ENCODE assay signal across 10 cellular contexts in the genomic region with DNA sequence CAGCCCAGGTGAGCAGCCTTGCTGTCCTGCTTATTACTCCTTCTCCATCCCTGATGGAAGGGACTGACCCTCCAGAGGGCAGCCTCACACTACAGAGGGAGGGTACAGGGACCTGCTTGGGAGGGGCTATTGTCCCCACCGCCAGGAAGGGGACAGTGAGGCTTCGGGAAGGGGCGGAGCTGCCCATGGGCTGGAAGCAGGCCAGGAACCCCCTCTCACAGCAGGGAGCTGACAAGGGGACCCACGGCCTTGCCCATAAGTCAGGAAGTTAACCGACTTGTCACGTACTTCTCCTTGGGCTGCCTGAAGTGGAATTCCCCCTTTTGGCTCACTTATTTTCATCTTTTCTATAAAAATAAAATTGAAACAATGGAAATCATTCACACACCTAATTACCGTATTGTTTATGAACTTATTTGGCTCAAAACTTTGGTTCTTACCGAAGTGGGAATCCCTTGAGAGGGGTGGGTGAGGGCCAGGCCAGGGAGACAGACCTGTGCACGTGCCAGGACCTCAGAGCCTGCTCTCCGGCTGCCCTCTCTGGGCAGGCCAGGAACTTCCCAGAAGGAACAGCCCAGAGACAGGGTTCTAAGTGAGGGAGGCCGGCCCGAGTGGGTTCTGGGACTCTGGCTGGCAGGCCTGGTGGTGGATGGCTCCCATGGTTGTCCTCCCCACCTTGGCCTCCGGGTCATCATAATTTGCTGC. TPM values are rescaled to one million over a fixed set of nuclear protein-coding genes. Genes with fewer than 3 reads are reported as not detected.
DNase-seq lines count a peak whose midpoint lies in the region; ATAC-seq, FAIRE-seq and TF ChIP-seq lines count a peak whose summit lies in the region.
"Had no signal": no experiment of that assay in that cellular context is flagged by ENCODE, and none has a peak within 500 bp of the region (broad histone marks: within the 10 kb centered on the region; RNA-seq: fewer than 3 reads in every experiment).

No MANE protein-coding gene starts in this region.

- peak; percentile 73 to 77 for TF ChIP-seq RAD21 in H1 (IDR thresholded peaks at IDR 0.05 in 1 of 2, conservative IDR thresholded peaks at IDR 0.05 in 1 of 2; ENCODE audit: low read depth in 2 of 2, low read length in 2 of 2)

- no peak overlapping the region for H2BK20ac ChIP-seq in H1 (ENCODE audit: low read length)

- TF ChIP-seq EP300 in H1 (IDR thresholded peaks at IDR 0.05; ENCODE audit: borderline replicate concordance in 1 of 2, low read depth in 2 of 2, low read length in 2 of 2): no peak

- no peak overlapping the region for H3K4me3 ChIP-seq in BLaER1 treated with 17β-estradiol and CSF1 and Interleukin-3, amounts not matched to agents 10 nM and 100 nM
- no peak overlapping the region for H3K4me3 ChIP-seq in KMS-11 (IDR thresholded peaks at IDR 0.05; ENCODE audit: insufficient read depth, low read depth, low read length)
- no peak overlapping the region for H3K4me3 ChIP-seq in H1 (ENCODE audit: extremely low read depth in 1 of 4, insufficient read depth in 2 of 4, low read depth in 3 of 4, low read length in 4 of 4)
- no peak overlapping the region for H3K4me3 ChIP-seq in muscle layer of duodenum (ENCODE audit: low read depth in 1 of 2, low read length in 2 of 2)

- H4K20me1 ChIP-seq in BLaER1 treated with 17β-estradiol and CSF1 and Interleukin-3, amounts not matched to agents 10 nM and 100 nM: no peaks in the 10 kb centered on the region
- H4K20me1 ChIP-seq in KMS-11 (ENCODE audit: insufficient read depth) (no peaks in the 10 kb centered on the region), H1 (replicated peaks in 1 of 2; ENCODE audit: control insufficient read depth in 1 of 2, insufficient read depth in 2 of 2, low read length in 2 of 2) (peaks cover 0 to 10% of the 10 kb centered on the region in 2 experiments)

- peaks cover 6% of the 10 kb centered on the region; the same call in 1 of the 2 replicates for H3K23me2 ChIP-seq in H1 (ENCODE audit: low read depth, low read length)

- H3K36me3 ChIP-seq in BLaER1 treated with 17β-estradiol and CSF1 and Interleukin-3, amounts not matched to agents 10 nM and 100 nM: no peaks in the 10 kb centered on the region
- H3K36me3 ChIP-seq in KMS-11 (ENCODE audit: insufficient read depth) (no peaks in the 10 kb centered on the region), H1 (ENCODE audit: control insufficient read depth in 2 of 4, insufficient read depth in 4 of 4, low read length in 3 of 4) (no peaks in the 10 kb centered on the region), muscle layer of duodenum (ENCODE audit: control insufficient read depth in 1 of 2, insufficient read depth in 2 of 2, low read length in 2 of 2) (no peaks in the 10 kb centered on the region)

- H3K4ac ChIP-seq in H1 (replicated peaks; ENCODE audit: insufficient read length, low read depth, low read length): no peak overlapping the region

- H2BK5ac ChIP-seq in H1 (ENCODE audit: low read depth, low read length): no peak overlapping the region

- H2BK15ac ChIP-seq in H1 (ENCODE audit: low read length): no peak overlapping the region

- H4K91ac ChIP-seq in H1 (replicated peaks; ENCODE audit: insufficient read length, low read length): no peak overlapping the region

- CTCF ChIA-PET in H1 (lab: Charles Lee; ENCODE audit: partially characterized antibody): interaction anchor here (0.8 to 2.8 kb wide), 14 partner anchors 8 to 220 kb away, joined by 3 to 22 read pairs (median 6); no protein-coding TSS in a partner anchor

- no peak for DNase-seq in H1 (ENCODE audit: low read depth in 1 of 2, low spot score in 2 of 2)
- no peak for DNase-seq in SKM-1 (lab: John Stamatoyannopoulos, UW; ENCODE audit: unreplicated experiment)
- DNase-seq in NCI-H2171 treated with DMSO at 0.1 percent for 48 hours (lab: John Stamatoyannopoulos, UW): no peak
- DNase-seq: NCI-H2227 treated with DMSO at 0.1 percent for 48 hours had no signal

- no peak overlapping the region for H2AFZ ChIP-seq in KMS-11 (ENCODE audit: low read depth)
- no peak overlapping the region for H2AFZ ChIP-seq in H1 (ENCODE audit: low read length)

- H3K14ac ChIP-seq in H1 (ENCODE audit: insufficient read length): no peak overlapping the region

- no peak for TF ChIP-seq CTCF in KMS-11 (conservative IDR thresholded peaks at IDR 0.05; ENCODE audit: low read depth, low read length)
- TF ChIP-seq CTCF in H1 (IDR thresholded peaks at IDR 0.05; ENCODE audit: control extremely low read depth in 1 of 3, insufficient read depth in 1 of 3, low read depth in 1 of 3, low read length in 3 of 3): peak; percentile 38 to 57 (median 52)

- H3K4me2 ChIP-seq in BLaER1 treated with 17β-estradiol and CSF1 and Interleukin-3, amounts not matched to agents 10 nM and 100 nM: peak overlapping the region; percentile 42 to 72 (median 57); a peak in 21 of 22 replicates
- no peak overlapping the region for H3K4me2 ChIP-seq in KMS-11
- no peak overlapping the region for H3K4me2 ChIP-seq in H1 (ENCODE audit: insufficient read depth in 1 of 2, low read depth in 2 of 2, low read length in 2 of 2)

- peaks cover 0 to 14% (median 10%) of the 10 kb centered on the region in 11 experiments; a peak in 12 of 22 replicates for H3K27me3 ChIP-seq in BLaER1 treated with 17β-estradiol and CSF1 and Interleukin-3, amounts not matched to agents 10 nM and 100 nM
- H3K27me3 ChIP-seq in KMS-11 (ENCODE audit: insufficient read depth, low read depth): no peaks in the 10 kb centered on the region
- peaks cover 1 to 10% (median 7%) of the 10 kb centered on the region in 4 experiments; a peak in 6 of 7 replicates for H3K27me3 ChIP-seq in H1 (replicated peaks in 1 of 4; ENCODE audit: control insufficient read depth in 3 of 4, extremely low read depth in 1 of 4, insufficient read depth in 3 of 4, low read length in 3 of 4)
- H3K27me3 ChIP-seq in muscle layer of duodenum (ENCODE audit: low read depth, low read length): peaks cover 9% of the 10 kb centered on the region

- no peak overlapping the region for H2BK12ac ChIP-seq in H1 (ENCODE audit: low read depth, low read length)

- H4K8ac ChIP-seq in H1 (ENCODE audit: extremely low read depth, insufficient read depth, low read length): no peak overlapping the region

- H2BK120ac ChIP-seq in H1 (replicated peaks; ENCODE audit: low read depth, low read length): no peak overlapping the region

- no peaks in the 10 kb centered on the region for H3K9me3 ChIP-seq in BLaER1 treated with 17β-estradiol and CSF1 and Interleukin-3, amounts not matched to agents 10 nM and 100 nM (replicated peaks in 1 of 11)
- H3K9me3 ChIP-seq in H1 (ENCODE audit: insufficient read depth in 2 of 2, low read depth in 1 of 2, low read length in 1 of 2) (no peaks in the 10 kb centered on the region), muscle layer of duodenum (ENCODE audit: control insufficient read depth in 1 of 2, low read length in 2 of 2) (no peaks in the 10 kb centered on the region)

- H3K18ac ChIP-seq in H1 (ENCODE audit: extremely low read depth, low read length): no peak overlapping the region; the same call in 1 of the 2 replicates

- H3K4me1 ChIP-seq in BLaER1 treated with 17β-estradiol and CSF1 and Interleukin-3, amounts not matched to agents 10 nM and 100 nM: peaks cover 60 to 76% (median 68%) of the 10 kb centered on the region in 10 experiments
- H3K4me1 ChIP-seq in KMS-11 (ENCODE audit: low read depth, poor library complexity, severe bottlenecking): peaks cover 75% of the 10 kb centered on the region
- peaks cover 0 to 5% (median 0%) of the 10 kb centered on the region in 4 experiments; a peak in 3 of 7 replicates for H3K4me1 ChIP-seq in H1 (replicated peaks in 1 of 4; ENCODE audit: control insufficient read depth in 3 of 4, insufficient read depth in 4 of 4, low read length in 3 of 4)
- peaks cover 0 to 7% of the 10 kb centered on the region in 2 donors for H3K4me1 ChIP-seq in muscle layer of duodenum (ENCODE audit: control insufficient read depth in 1 of 2, insufficient read depth in 2 of 2, low read length in 2 of 2)

- H3K56ac ChIP-seq in H1 (replicated peaks; ENCODE audit: insufficient read length, low read depth, low read length): no peak overlapping the region

- H3K23ac ChIP-seq in H1 (ENCODE audit: insufficient read length): no peak overlapping the region

- no peaks in the 10 kb centered on the region; the same call in 1 of the 2 replicates for H3K79me1 ChIP-seq in H1 (ENCODE audit: low read depth, low read length)

- WGBS in H1 (ENCODE audit: extremely low coverage in 1 of 2, insufficient coverage in 1 of 2, insufficient read length in 1 of 2, insufficient replicate concordance in 2 of 2, low coverage in 1 of 2, low lambda C conversion rate in 2 of 2, missing lambda C conversion rate in 1 of 2), 2 experiments: 61% methylated on average over 13 of the region's 13 CpGs; no CpG with 5 or more reads in 1 of the 2 experiments

- peak overlapping the region in 8 of 11 experiments; percentile 16 to 57 (median 46); a peak in 13 of 22 replicates for H3K27ac ChIP-seq in BLaER1 treated with 17β-estradiol and CSF1 and Interleukin-3, amounts not matched to agents 10 nM and 100 nM
- peak overlapping the region; percentile 51; the same call in 1 of the 2 replicates for H3K27ac ChIP-seq in KMS-11
- no peak overlapping the region for H3K27ac ChIP-seq in H1 (ENCODE audit: low read depth, low read length)
- peak overlapping the region; percentile 45 for H3K27ac ChIP-seq in muscle layer of duodenum (ENCODE audit: low read length)
- H3K27ac ChIP-seq: VCaP had no signal

- TF ChIP-seq POLR2A in H1 (IDR thresholded peaks at IDR 0.05; ENCODE audit: control extremely low read depth in 1 of 2, low read depth in 2 of 2, low read length in 2 of 2): no peak

- FAIRE-seq in H1 (lab: Jason Lieb, UNC): no peak

- no peak overlapping the region for H2AK5ac ChIP-seq in H1 (ENCODE audit: low read depth, low read length)

- no peak for ATAC-seq in HG02571 (IDR thresholded peaks at IDR 0.05; ENCODE audit: unreplicated experiment)
- no peak for ATAC-seq in GM19455 (IDR thresholded peaks at IDR 0.05; ENCODE audit: unreplicated experiment)

- H4K5ac ChIP-seq in H1 (ENCODE audit: insufficient read length, low read depth, low read length): no peak overlapping the region

- H3K79me2 ChIP-seq in KMS-11 (ENCODE audit: insufficient read depth, low read depth) (peaks cover 92% of the 10 kb centered on the region), H1 (ENCODE audit: control insufficient read depth in 1 of 2, insufficient read depth in 2 of 2, low read length in 2 of 2) (no peaks in the 10 kb centered on the region)

- POLR2A ChIA-PET in H1 (lab: Charles Lee; ENCODE audit: partially characterized antibody): interaction anchor here (0.6 to 1.6 kb wide), 4 partner anchors 10 to 61 kb away, joined by 3 to 7 read pairs (median 3); no protein-coding TSS in a partner anchor

- peak overlapping the region in 9 of 11 experiments; percentile 5 to 49 (median 24); a peak in 9 of 22 replicates for H3K9ac ChIP-seq in BLaER1 treated with 17β-estradiol and CSF1 and Interleukin-3, amounts not matched to agents 10 nM and 100 nM
- H3K9ac ChIP-seq in KMS-11 (no peak overlapping the region), H1 (replicated peaks in 1 of 4; ENCODE audit: extremely low read depth in 1 of 4, low read depth in 3 of 4, low read length in 3 of 4) (no peak overlapping the region)

RNA-seq across cellular contexts. Expression of gene MGAT3, which starts 5.8 kb away (rescaled TPM):
- total RNA-seq in H1 (2021; fragmentation: NEBNext Ultra II Directional; extraction: Animal tissue kit (Norgen Biotek cat#: 25700)): 8.5 and 9.2 TPM in 2 replicates
- polyA plus RNA-seq in H1 (2011; rRNA removed): 4.3 and 6.3 TPM in 2 replicates
- polyA plus RNA-seq in H1 (2011; cell fraction: cytosol; rRNA removed): 4.7 TPM
- 6.4 TPM for polyA plus RNA-seq in H1 (2011; cell fraction: nucleus; rRNA removed)
- polyA plus RNA-seq in H1 (2012, experiment 1 of 2): 6.4 to 8.6 TPM (median 7.1 TPM) in 4 replicates
- 5.9 TPM for polyA plus RNA-seq in H1 (2012, experiment 2 of 2)
- 5.5 TPM for polyA plus RNA-seq in H1 (2013, experiment 1 of 2)
- polyA plus RNA-seq in H1 (2013, experiment 2 of 2): 5.2 TPM
- 5.9 and 6.3 TPM in 2 replicates for polyA minus RNA-seq in H1 (2011; rRNA and poly(A)+ RNA removed)
- 7.0 TPM for polyA minus RNA-seq in H1 (2011; cell fraction: cytosol; rRNA and poly(A)+ RNA removed)
- polyA minus RNA-seq in H1 (2011; cell fraction: nucleus; rRNA and poly(A)+ RNA removed): 4.2 TPM

RNA-seq across cellular contexts. Expression of gene MIEF1, which starts 39.5 kb away (rescaled TPM):
- total RNA-seq in H1 (2021; fragmentation: NEBNext Ultra II Directional; extraction: Animal tissue kit (Norgen Biotek cat#: 25700)): 31.4 and 32.7 TPM in 2 replicates
- polyA plus RNA-seq in H1 (2011; rRNA removed): 16.8 and 21.0 TPM in 2 replicates
- polyA plus RNA-seq in H1 (2011; cell fraction: cytosol; rRNA removed): 16.4 TPM
- polyA plus RNA-seq in H1 (2011; cell fraction: nucleus; rRNA removed): 18.5 TPM
- 22.0 to 25.2 TPM (median 22.9 TPM) in 4 replicates for polyA plus RNA-seq in H1 (2012, experiment 1 of 2)
- polyA plus RNA-seq in H1 (2012, experiment 2 of 2): 14.3 TPM
- 18.5 TPM for polyA plus RNA-seq in H1 (2013, experiment 1 of 2)
- polyA plus RNA-seq in H1 (2013, experiment 2 of 2): 18.4 TPM
- 36.0 and 36.1 TPM in 2 replicates for polyA minus RNA-seq in H1 (2011; rRNA and poly(A)+ RNA removed)
- 17.9 TPM for polyA minus RNA-seq in H1 (2011; cell fraction: cytosol; rRNA and poly(A)+ RNA removed)
- polyA minus RNA-seq in H1 (2011; cell fraction: nucleus; rRNA and poly(A)+ RNA removed): 17.9 TPM

RNA-seq across cellular contexts. Expression of gene ATF4, which starts 57.8 kb away (rescaled TPM):
- 543 and 553 TPM in 2 replicates for total RNA-seq in H1 (2021; fragmentation: NEBNext Ultra II Directional; extraction: Animal tissue kit (Norgen Biotek cat#: 25700))
- polyA plus RNA-seq in H1 (2011; rRNA removed): 685 and 704 TPM in 2 replicates
- 868 TPM for polyA plus RNA-seq in H1 (2011; cell fraction: cytosol; rRNA removed)
- 703 TPM for polyA plus RNA-seq in H1 (2011; cell fraction: nucleus; rRNA removed)
- polyA plus RNA-seq in H1 (2012, experiment 1 of 2): 598 to 685 TPM (median 617 TPM) in 4 replicates
- polyA plus RNA-seq in H1 (2012, experiment 2 of 2): 699 TPM
- 476 TPM for polyA plus RNA-seq in H1 (2013, experiment 1 of 2)
- 475 TPM for polyA plus RNA-seq in H1 (2013, experiment 2 of 2)
- 314 and 359 TPM in 2 replicates for polyA minus RNA-seq in H1 (2011; rRNA and poly(A)+ RNA removed)
- polyA minus RNA-seq in H1 (2011; cell fraction: cytosol; rRNA and poly(A)+ RNA removed): 150 TPM
- polyA minus RNA-seq in H1 (2011; cell fraction: nucleus; rRNA and poly(A)+ RNA removed): 255 TPM

Comparison
In these comparisons a context has a peak if more than half of its experiments do, and no peak if none do; other contexts are left out.
1. H3K4me2 ChIP-seq: peak in BLaER1 treated with 17β-estradiol and CSF1 and Interleukin-3, amounts not matched to agents 10 nM and 100 nM (11 of 11); none in KMS-11 (single experiment) and H1 (0 of 2).
2. H3K9ac ChIP-seq: peak in BLaER1 treated with 17β-estradiol and CSF1 and Interleukin-3, amounts not matched to agents 10 nM and 100 nM (9 of 11); none in KMS-11 (single experiment) and H1 (0 of 4).